ENCODE assay signal across 1 cellular context in genomic region chr6:30744054-30744805, GRCh38.
A peak's percentile ranks its signal among the peaks of the same experiment; 100 is the strongest.
TF ChIP-seq lines count a peak whose summit lies in the region.

A gene with protein sequence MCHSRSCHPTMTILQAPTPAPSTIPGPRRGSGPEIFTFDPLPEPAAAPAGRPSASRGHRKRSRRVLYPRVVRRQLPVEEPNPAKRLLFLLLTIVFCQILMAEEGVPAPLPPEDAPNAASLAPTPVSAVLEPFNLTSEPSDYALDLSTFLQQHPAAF (minus strand): TSS chr6:30744547. CDS start chr6:30744518, 29 bp downstream.

TF ChIP-seq in K562, 482 proteins besides CTCF, POLR2A, EP300 and RAD21 (continued from another document and continues in another):
- TF ChIP-seq, protein P1, sequence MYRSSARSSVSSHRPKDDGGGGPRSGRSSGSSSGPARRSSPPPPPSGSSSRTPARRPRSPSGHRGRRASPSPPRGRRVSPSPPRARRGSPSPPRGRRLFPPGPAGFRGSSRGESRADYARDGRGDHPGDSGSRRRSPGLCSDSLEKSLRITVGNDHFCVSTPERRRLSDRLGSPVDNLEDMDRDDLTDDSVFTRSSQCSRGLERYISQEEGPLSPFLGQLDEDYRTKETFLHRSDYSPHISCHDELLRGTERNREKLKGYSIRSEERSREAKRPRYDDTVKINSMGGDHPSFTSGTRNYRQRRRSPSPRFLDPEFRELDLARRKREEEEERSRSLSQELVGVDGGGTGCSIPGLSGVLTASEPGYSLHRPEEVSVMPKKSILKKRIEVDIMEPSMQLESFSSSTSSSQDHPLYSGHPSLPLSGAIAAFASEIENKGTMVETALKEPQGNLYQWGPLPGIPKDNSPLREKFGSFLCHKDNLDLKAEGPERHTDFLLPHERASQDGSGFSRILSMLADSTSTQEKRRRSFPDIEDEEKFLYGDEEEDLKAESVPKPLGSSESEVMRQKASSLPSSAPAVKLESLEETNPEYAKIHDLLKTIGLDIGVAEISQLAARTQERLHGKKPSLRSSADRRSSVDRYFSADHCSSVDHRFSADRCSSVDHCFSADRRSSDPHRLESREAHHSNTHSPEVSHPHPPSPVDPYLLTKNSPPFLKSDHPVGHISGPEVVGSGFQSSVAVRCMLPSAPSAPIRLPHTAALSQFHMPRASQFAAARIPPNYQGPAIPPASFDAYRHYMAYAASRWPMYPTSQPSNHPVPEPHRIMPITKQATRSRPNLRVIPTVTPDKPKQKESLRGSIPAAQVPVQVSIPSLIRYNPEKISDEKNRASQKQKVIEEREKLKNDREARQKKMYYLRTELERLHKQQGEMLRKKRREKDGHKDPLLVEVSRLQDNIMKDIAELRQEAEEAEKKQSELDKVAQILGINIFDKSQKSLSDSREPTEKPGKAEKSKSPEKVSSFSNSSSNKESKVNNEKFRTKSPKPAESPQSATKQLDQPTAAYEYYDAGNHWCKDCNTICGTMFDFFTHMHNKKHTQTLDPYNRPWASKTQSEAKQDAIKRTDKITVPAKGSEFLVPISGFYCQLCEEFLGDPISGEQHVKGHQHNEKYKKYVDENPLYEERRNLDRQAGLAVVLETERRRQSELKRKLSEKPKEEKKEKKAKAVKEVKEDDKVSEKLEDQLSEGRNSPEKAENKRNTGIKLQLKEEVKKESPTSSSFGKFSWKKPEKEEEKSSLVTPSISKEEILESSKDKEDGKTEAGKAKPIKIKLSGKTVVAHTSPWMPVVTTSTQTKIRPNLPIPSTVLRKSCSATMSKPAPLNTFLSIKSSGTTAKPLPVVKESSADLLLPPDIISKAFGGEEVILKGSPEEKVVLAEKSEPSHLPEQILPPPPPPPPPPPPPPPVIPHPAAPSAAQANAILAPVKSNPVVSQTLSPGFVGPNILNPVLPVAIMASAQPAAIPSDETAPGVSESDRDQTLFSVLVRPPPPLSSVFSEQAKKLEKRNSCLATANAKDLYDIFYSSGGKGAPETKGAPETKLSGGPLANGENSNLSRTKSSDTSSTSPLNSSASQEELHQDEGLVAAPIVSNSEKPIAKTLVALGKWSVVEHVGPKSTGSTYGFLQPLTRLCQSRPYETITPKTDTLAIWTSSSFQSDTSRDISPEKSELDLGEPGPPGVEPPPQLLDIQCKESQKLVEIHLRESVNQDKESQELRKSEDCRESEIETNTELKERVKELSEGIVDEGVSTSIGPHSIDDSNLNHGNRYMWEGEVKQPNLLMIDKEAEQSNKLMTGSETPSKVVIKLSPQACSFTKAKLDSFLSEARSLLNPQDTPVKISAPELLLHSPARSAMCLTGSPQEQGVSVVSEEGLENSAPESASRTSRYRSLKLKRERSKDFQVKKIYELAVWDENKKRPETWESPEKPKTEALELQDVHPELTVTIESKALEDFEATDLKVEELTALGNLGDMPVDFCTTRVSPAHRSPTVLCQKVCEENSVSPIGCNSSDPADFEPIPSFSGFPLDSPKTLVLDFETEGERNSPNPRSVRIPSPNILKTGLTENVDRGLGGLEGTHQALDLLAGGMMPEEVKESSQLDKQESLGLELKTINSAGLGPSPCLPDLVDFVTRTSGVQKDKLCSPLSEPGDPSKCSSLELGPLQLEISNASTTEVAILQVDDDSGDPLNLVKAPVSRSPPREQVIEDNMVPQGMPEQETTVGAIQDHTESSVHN (IDR thresholded peaks at IDR 0.05; ENCODE audit: borderline replicate concordance in 1 of 2, low read depth in 1 of 2), result 0 out of 4 replicates have a peak, but pooled peaks of 1 of the 2 experiments have one; percentile 23
- TF ChIP-seq, protein P2, sequence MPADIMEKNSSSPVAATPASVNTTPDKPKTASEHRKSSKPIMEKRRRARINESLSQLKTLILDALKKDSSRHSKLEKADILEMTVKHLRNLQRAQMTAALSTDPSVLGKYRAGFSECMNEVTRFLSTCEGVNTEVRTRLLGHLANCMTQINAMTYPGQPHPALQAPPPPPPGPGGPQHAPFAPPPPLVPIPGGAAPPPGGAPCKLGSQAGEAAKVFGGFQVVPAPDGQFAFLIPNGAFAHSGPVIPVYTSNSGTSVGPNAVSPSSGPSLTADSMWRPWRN (IDR thresholded peaks at IDR 0.05; ENCODE audit: low read depth), result no peak; the same call in 1 of the 2 replicates
- peak in 1 of 2 experiments; percentile 49; a peak in 1 of 4 replicates for TF ChIP-seq KDM4B (IDR thresholded peaks at IDR 0.05; ENCODE audit: borderline replicate concordance in 2 of 2, low read depth in 1 of 2)
- TF ChIP-seq HDAC1 (IDR thresholded peaks at IDR 0.05), result peak in 1 of 2 experiments; percentile 75; a peak in 2 of 4 replicates
- TF ChIP-seq ZNF717 (CRISPR knock-in tag; IDR thresholded peaks at IDR 0.05), result no peak
- TF ChIP-seq CGGBP1 (CRISPR knock-in tag; IDR thresholded peaks at IDR 0.05), result no peak
- TF ChIP-seq, protein P3, sequence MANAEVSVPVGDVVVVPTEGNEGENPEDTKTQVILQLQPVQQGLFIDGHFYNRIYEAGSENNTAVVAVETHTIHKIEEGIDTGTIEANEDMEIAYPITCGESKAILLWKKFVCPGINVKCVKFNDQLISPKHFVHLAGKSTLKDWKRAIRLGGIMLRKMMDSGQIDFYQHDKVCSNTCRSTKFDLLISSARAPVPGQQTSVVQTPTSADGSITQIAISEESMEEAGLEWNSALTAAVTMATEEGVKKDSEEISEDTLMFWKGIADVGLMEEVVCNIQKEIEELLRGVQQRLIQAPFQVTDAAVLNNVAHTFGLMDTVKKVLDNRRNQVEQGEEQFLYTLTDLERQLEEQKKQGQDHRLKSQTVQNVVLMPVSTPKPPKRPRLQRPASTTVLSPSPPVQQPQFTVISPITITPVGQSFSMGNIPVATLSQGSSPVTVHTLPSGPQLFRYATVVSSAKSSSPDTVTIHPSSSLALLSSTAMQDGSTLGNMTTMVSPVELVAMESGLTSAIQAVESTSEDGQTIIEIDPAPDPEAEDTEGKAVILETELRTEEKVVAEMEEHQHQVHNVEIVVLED (CRISPR knock-in tag; IDR thresholded peaks at IDR 0.05), result peak; percentile 29; the same call in 1 of the 2 replicates
- peak; percentile 71; the same call in 1 of the 2 replicates for TF ChIP-seq DMBX1 (CRISPR knock-in tag; IDR thresholded peaks at IDR 0.05; ENCODE audit: borderline replicate concordance)
- no peak for TF ChIP-seq STAT5B (CRISPR knock-in tag; IDR thresholded peaks at IDR 0.05)
- TF ChIP-seq, protein P4, sequence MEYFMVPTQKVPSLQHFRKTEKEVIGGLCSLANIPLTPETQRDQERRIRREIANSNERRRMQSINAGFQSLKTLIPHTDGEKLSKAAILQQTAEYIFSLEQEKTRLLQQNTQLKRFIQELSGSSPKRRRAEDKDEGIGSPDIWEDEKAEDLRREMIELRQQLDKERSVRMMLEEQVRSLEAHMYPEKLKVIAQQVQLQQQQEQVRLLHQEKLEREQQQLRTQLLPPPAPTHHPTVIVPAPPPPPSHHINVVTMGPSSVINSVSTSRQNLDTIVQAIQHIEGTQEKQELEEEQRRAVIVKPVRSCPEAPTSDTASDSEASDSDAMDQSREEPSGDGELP (CRISPR knock-in tag; IDR thresholded peaks at IDR 0.05; ENCODE audit: borderline replicate concordance), result peak; percentile 95
- no peak for TF ChIP-seq KAT2B (IDR thresholded peaks at IDR 0.05; ENCODE audit: low read depth, low read length)
- peak; percentile 74 for TF ChIP-seq HIVEP1 (CRISPR knock-in tag; IDR thresholded peaks at IDR 0.05)
- TF ChIP-seq JUN (IDR thresholded peaks at IDR 0.05; ENCODE audit: borderline replicate concordance, low read depth, low read length), result no peak; the same call in 1 of the 2 replicates
- no peak for TF ChIP-seq JUN (CRISPR knock-in tag; IDR thresholded peaks at IDR 0.05; ENCODE audit: borderline replicate concordance)
- no peak; a peak in 1 of 4 replicates for TF ChIP-seq RCOR1 (IDR thresholded peaks at IDR 0.05; ENCODE audit: borderline replicate concordance in 1 of 2, low read depth in 2 of 2, low read length in 2 of 2)
- TF ChIP-seq ZNF507 (tag; conservative IDR thresholded peaks at IDR 0.05), result no peak
- TF ChIP-seq GATAD2B (IDR thresholded peaks at IDR 0.05; ENCODE audit: borderline replicate concordance), result peak; percentile 35
- TF ChIP-seq ZNF644 (tag; IDR thresholded peaks at IDR 0.05; ENCODE audit: low read depth), result no peak
- no peak for TF ChIP-seq NR3C1 (CRISPR knock-in tag; IDR thresholded peaks at IDR 0.05)
- peak; percentile 57; the same call in 1 of the 2 replicates for TF ChIP-seq ATF7 (IDR thresholded peaks at IDR 0.05)
- 0 out of 2 replicates have a peak, but pooled peaks have one; percentile 48 for TF ChIP-seq SMARCE1 (IDR thresholded peaks at IDR 0.05)
- TF ChIP-seq PBX2 (CRISPR knock-in tag; IDR thresholded peaks at IDR 0.05; ENCODE audit: low read depth), result peak; percentile 64
- TF ChIP-seq PBX2 (tag; conservative IDR thresholded peaks at IDR 0.05; ENCODE audit: low read depth), result peak; percentile 96
- TF ChIP-seq, protein P5, sequence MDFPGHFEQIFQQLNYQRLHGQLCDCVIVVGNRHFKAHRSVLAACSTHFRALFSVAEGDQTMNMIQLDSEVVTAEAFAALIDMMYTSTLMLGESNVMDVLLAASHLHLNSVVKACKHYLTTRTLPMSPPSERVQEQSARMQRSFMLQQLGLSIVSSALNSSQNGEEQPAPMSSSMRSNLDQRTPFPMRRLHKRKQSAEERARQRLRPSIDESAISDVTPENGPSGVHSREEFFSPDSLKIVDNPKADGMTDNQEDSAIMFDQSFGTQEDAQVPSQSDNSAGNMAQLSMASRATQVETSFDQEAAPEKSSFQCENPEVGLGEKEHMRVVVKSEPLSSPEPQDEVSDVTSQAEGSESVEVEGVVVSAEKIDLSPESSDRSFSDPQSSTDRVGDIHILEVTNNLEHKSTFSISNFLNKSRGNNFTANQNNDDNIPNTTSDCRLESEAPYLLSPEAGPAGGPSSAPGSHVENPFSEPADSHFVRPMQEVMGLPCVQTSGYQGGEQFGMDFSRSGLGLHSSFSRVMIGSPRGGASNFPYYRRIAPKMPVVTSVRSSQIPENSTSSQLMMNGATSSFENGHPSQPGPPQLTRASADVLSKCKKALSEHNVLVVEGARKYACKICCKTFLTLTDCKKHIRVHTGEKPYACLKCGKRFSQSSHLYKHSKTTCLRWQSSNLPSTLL (IDR thresholded peaks at IDR 0.05), result no peak
- TF ChIP-seq MEIS2 (IDR thresholded peaks at IDR 0.05; ENCODE audit: partially characterized antibody), result peak; percentile 99
- TF ChIP-seq ZNF79 (CRISPR knock-in tag; IDR thresholded peaks at IDR 0.05; ENCODE audit: low read depth), result 0 out of 2 replicates have a peak, but pooled peaks have one; percentile 41
- TF ChIP-seq CREM (IDR thresholded peaks at IDR 0.05; ENCODE audit: low read depth), result peak; percentile 64; the same call in 1 of the 2 replicates
- TF ChIP-seq ERF (CRISPR knock-in tag; IDR thresholded peaks at IDR 0.05), result no peak; the same call in 1 of the 2 replicates
- TF ChIP-seq HEY1 (CRISPR knock-in tag; IDR thresholded peaks at IDR 0.05; ENCODE audit: borderline replicate concordance), result peak; percentile 89
- TF ChIP-seq MYBL2 (IDR thresholded peaks at IDR 0.05; ENCODE audit: low read depth), result no peak
- TF ChIP-seq MYBL2 (CRISPR knock-in tag; IDR thresholded peaks at IDR 0.05; ENCODE audit: borderline replicate concordance), result no peak
- no peak for TF ChIP-seq ARID2 (IDR thresholded peaks at IDR 0.05)
- TF ChIP-seq ZNF224 (CRISPR knock-in tag; IDR thresholded peaks at IDR 0.05), result no peak
- TF ChIP-seq, protein P6, sequence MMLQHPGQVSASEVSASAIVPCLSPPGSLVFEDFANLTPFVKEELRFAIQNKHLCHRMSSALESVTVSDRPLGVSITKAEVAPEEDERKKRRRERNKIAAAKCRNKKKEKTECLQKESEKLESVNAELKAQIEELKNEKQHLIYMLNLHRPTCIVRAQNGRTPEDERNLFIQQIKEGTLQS (IDR thresholded peaks at IDR 0.05), result no peak
- TF ChIP-seq, protein P6 (CRISPR knock-in tag; conservative IDR thresholded peaks at IDR 0.05), result no peak
- no peak for TF ChIP-seq U2AF2 (optimal IDR thresholded peaks at IDR 0.05; ENCODE audit: low read depth, low read length)
- TF ChIP-seq ZFP1 (CRISPR knock-in tag; IDR thresholded peaks at IDR 0.05), result peak; percentile 55; the same call in 1 of the 2 replicates
- TF ChIP-seq ZNF311 (CRISPR knock-in tag; IDR thresholded peaks at IDR 0.05), result no peak
- TF ChIP-seq ZNF253 (CRISPR knock-in tag; conservative IDR thresholded peaks at IDR 0.05), result no peak
- peak; percentile 6; the same call in 1 of the 2 replicates for TF ChIP-seq ZNF133 (CRISPR knock-in tag; IDR thresholded peaks at IDR 0.05)
- no peak for TF ChIP-seq ZNF197 (CRISPR knock-in tag; IDR thresholded peaks at IDR 0.05; ENCODE audit: low read depth)
- peak; percentile 96 for TF ChIP-seq FIP1L1 (IDR thresholded peaks at IDR 0.05; ENCODE audit: low read depth, low read length, poor library complexity, severe bottlenecking)
- TF ChIP-seq GABPB2 (CRISPR knock-in tag; conservative IDR thresholded peaks at IDR 0.05), result no peak
- 0 out of 2 replicates have a peak, but pooled peaks have one; percentile 20 for TF ChIP-seq ZNF57 (CRISPR knock-in tag; IDR thresholded peaks at IDR 0.05)
- no peak for TF ChIP-seq CC2D1A (IDR thresholded peaks at IDR 0.05)
- TF ChIP-seq MLLT1 (IDR thresholded peaks at IDR 0.05), result peak; percentile 48 to 76; a peak in 2 of 4 replicates
